13 cellular contexts compared by ENCODE assay signal in genomic region chr14:102608064-102608446, GRCh38. TPM values are rescaled to one million over a fixed set of nuclear protein-coding genes. Genes with fewer than 3 reads are reported as not detected.
DNase-seq lines count a peak whose midpoint lies in the region; ATAC-seq and TF ChIP-seq lines count a peak whose summit lies in the region.
"Had no signal": no experiment of that assay in that cellular context is flagged by ENCODE, and none has a peak within 500 bp of the region (broad histone marks: within the 10 kb centered on the region; RNA-seq: fewer than 3 reads in every experiment).

No MANE protein-coding gene starts in this region.

- H3K27ac Mint-ChIP-seq in activated CD4-positive, alpha-beta T cell treated with anti-CD3 and anti-CD28 coated beads for 36 hours: no peak overlapping the region
- no peak overlapping the region for H3K27ac Mint-ChIP-seq in activated CD4-positive, alpha-beta T cell treated with anti-CD3 and anti-CD28 coated beads, Interleukin-2, amount 10 ng/mL, durations not matched to agents 7 days and 5 days
- H3K27ac Mint-ChIP-seq: activated CD4-positive, alpha-beta T cell treated with anti-CD3 and anti-CD28 coated beads, Interleukin-2, amount 10 ng/mL, durations not matched to agents 24 days and 14 days had no signal

- H3K4me1 ChIP-seq in neutrophil (ENCODE audit: control insufficient read depth in 1 of 2, insufficient read depth in 1 of 2, low read depth in 1 of 2, low read length in 1 of 2) (peaks cover 27 to 33% of the 10 kb centered on the region in 2 experiments), stomach (peaks cover 0 to 53% (median 29%) of the 10 kb centered on the region in 4 donors)

- in situ Hi-C loops in ACHN (cut with HindIII; ENCODE audit: low pct_ligation_motif_present, low pct_unique_long_range_greater_than_20kb, low sequenced_read_pairs): no loop called here

- H3K4me3 ChIP-seq in neutrophil (ENCODE audit: low read depth in 1 of 2, low read length in 1 of 2): no peak overlapping the region
- no peak overlapping the region for H3K4me3 ChIP-seq in stomach
- H3K4me3 ChIP-seq: coronary artery had no signal

- no peak for DNase-seq in activated CD4-positive, alpha-beta T cell treated with anti-CD3 and anti-CD28 coated beads for 36 hours
- DNase-seq in activated CD4-positive, alpha-beta T cell treated with anti-CD3 and anti-CD28 coated beads, Interleukin-2, amount 10 ng/mL, durations not matched to agents 7 days and 5 days: no peak
- DNase-seq in ACHN (no peak), stomach (no peak), left colon (no peak)
- DNase-seq: activated CD4-positive, alpha-beta T cell treated with anti-CD3 and anti-CD28 coated beads, Interleukin-2, amount 10 ng/mL, durations not matched to agents 24 days and 14 days; NCI-H526 had no signal

- H3K4me1 Mint-ChIP-seq in activated CD4-positive, alpha-beta T cell treated with anti-CD3 and anti-CD28 coated beads for 36 hours: peaks cover 40% of the 10 kb centered on the region
- peaks cover 23% of the 10 kb centered on the region for H3K4me1 Mint-ChIP-seq in activated CD4-positive, alpha-beta T cell treated with anti-CD3 and anti-CD28 coated beads, Interleukin-2, amount 10 ng/mL, durations not matched to agents 7 days and 5 days

- POLR2A ChIA-PET in activated CD4-positive, alpha-beta T cell treated with anti-CD3 and anti-CD28 coated beads for 36 hours (lab: Charles Lee): no interaction called here
- POLR2A ChIA-PET in activated CD4-positive, alpha-beta T cell treated with anti-CD3 and anti-CD28 coated beads, Interleukin-2, amount 10 ng/mL, durations not matched to agents 7 days and 5 days (lab: Charles Lee): interaction anchor here (0.6 kb wide), 1 partner anchor 555 kb away, joined by 3 read pairs; no protein-coding TSS in a partner anchor

- peak overlapping the region; percentile 54 for H3K27ac ChIP-seq in neutrophil
- H3K27ac ChIP-seq in stomach: no peak overlapping the region
- H3K27ac ChIP-seq: 22Rv1, coronary artery had no signal

- no peak overlapping the region for H3K4me3 Mint-ChIP-seq in activated CD4-positive, alpha-beta T cell treated with anti-CD3 and anti-CD28 coated beads for 36 hours
- no peak overlapping the region for H3K4me3 Mint-ChIP-seq in activated CD4-positive, alpha-beta T cell treated with anti-CD3 and anti-CD28 coated beads, Interleukin-2, amount 10 ng/mL, durations not matched to agents 7 days and 5 days
- H3K4me3 Mint-ChIP-seq: activated CD4-positive, alpha-beta T cell treated with anti-CD3 and anti-CD28 coated beads, Interleukin-2, amount 10 ng/mL, durations not matched to agents 24 days and 14 days; natural killer cell treated with Interleukin-12 subunit alpha and Interleukin-12 subunit beta and Interleukin-15 and Interleukin-18, amount 100 ng/mL, for 72 hours had no signal

- intact Hi-C loops in activated CD4-positive, alpha-beta T cell treated with anti-CD3 and anti-CD28 coated beads for 36 hours (cut with DNase I, micrococcal nuclease): loop anchor here in 1 of 2 experiments (1.0 kb wide), 1 partner anchor 15 kb away; no protein-coding TSS in a partner anchor
- intact Hi-C loops in stomach (cut with DNase I; ENCODE audit: low total_unique reads): no loop called here
- intact Hi-C loops in left colon (cut with DNase I, micrococcal nuclease): no loop called here

- peaks cover 7% of the 10 kb centered on the region for H3K36me3 ChIP-seq in neutrophil
- peaks cover 0 to 6% (median 0%) of the 10 kb centered on the region in 4 donors for H3K36me3 ChIP-seq in stomach

- peaks cover 11% of the 10 kb centered on the region for H3K36me3 Mint-ChIP-seq in activated CD4-positive, alpha-beta T cell treated with anti-CD3 and anti-CD28 coated beads for 36 hours (ENCODE audit: low read depth)
- H3K36me3 Mint-ChIP-seq in activated CD4-positive, alpha-beta T cell treated with anti-CD3 and anti-CD28 coated beads, Interleukin-2, amount 10 ng/mL, durations not matched to agents 7 days and 5 days (ENCODE audit: low read depth): peaks cover 2% of the 10 kb centered on the region
- H3K36me3 Mint-ChIP-seq: natural killer cell treated with Interleukin-12 subunit alpha and Interleukin-12 subunit beta and Interleukin-15 and Interleukin-18, amount 100 ng/mL, for 72 hours had no signal

- ATAC-seq in activated CD4-positive, alpha-beta T cell treated with anti-CD3 and anti-CD28 coated beads for 36 hours: peak; percentile 73
- ATAC-seq in GM21528 (IDR thresholded peaks at IDR 0.05; ENCODE audit: low FRiP score, unreplicated experiment) (peak; percentile 41), HG03097 (IDR thresholded peaks at IDR 0.05; ENCODE audit: low FRiP score, unreplicated experiment) (peak; percentile 46), left colon (no peak)
- ATAC-seq: natural killer cell treated with Interleukin-12 subunit alpha and Interleukin-12 subunit beta and Interleukin-15 and Interleukin-18, amount 100 ng/mL, for 72 hours had no signal

- 78 to 93% (median 88%) methylated on average over 4 of the region's 4 CpGs for WGBS in stomach, 5 donors

- H3K9me3 Mint-ChIP-seq in activated CD4-positive, alpha-beta T cell treated with anti-CD3 and anti-CD28 coated beads for 36 hours (ENCODE audit: low read depth): no peaks in the 10 kb centered on the region
- H3K9me3 Mint-ChIP-seq in activated CD4-positive, alpha-beta T cell treated with anti-CD3 and anti-CD28 coated beads, Interleukin-2, amount 10 ng/mL, durations not matched to agents 7 days and 5 days: no peaks in the 10 kb centered on the region
- H3K9me3 Mint-ChIP-seq: activated CD4-positive, alpha-beta T cell treated with anti-CD3 and anti-CD28 coated beads, Interleukin-2, amount 10 ng/mL, durations not matched to agents 24 days and 14 days; natural killer cell treated with Interleukin-12 subunit alpha and Interleukin-12 subunit beta and Interleukin-15 and Interleukin-18, amount 100 ng/mL, for 72 hours had no signal

- no peak for TF ChIP-seq POLR2A in stomach (IDR thresholded peaks at IDR 0.05)

- TF ChIP-seq EP300 in stomach (IDR thresholded peaks at IDR 0.05): no peak

- no peak for TF ChIP-seq CTCF in neutrophil (IDR thresholded peaks at IDR 0.05)
- no peak for TF ChIP-seq CTCF in stomach (IDR thresholded peaks at IDR 0.05)

- H3K9me3 ChIP-seq in neutrophil (no peaks in the 10 kb centered on the region), stomach (no peaks in the 10 kb centered on the region)

- H3K27me3 Mint-ChIP-seq in activated CD4-positive, alpha-beta T cell treated with anti-CD3 and anti-CD28 coated beads for 36 hours: no peaks in the 10 kb centered on the region
- no peaks in the 10 kb centered on the region for H3K27me3 Mint-ChIP-seq in activated CD4-positive, alpha-beta T cell treated with anti-CD3 and anti-CD28 coated beads, Interleukin-2, amount 10 ng/mL, durations not matched to agents 7 days and 5 days
- H3K27me3 Mint-ChIP-seq: activated CD4-positive, alpha-beta T cell treated with anti-CD3 and anti-CD28 coated beads, Interleukin-2, amount 10 ng/mL, durations not matched to agents 24 days and 14 days; natural killer cell treated with Interleukin-12 subunit alpha and Interleukin-12 subunit beta and Interleukin-15 and Interleukin-18, amount 100 ng/mL, for 72 hours had no signal

- CTCF ChIA-PET in activated CD4-positive, alpha-beta T cell treated with anti-CD3 and anti-CD28 coated beads for 36 hours (lab: Charles Lee): interaction anchor here (0.5 to 2.8 kb wide), 4 partner anchors 11 to 167 kb away, joined by 3 to 24 read pairs (median 4); no protein-coding TSS in a partner anchor
- CTCF ChIA-PET in activated CD4-positive, alpha-beta T cell treated with anti-CD3 and anti-CD28 coated beads, Interleukin-2, amount 10 ng/mL, durations not matched to agents 7 days and 5 days (lab: Charles Lee): interaction anchor here (0.6 to 0.7 kb wide), 2 partner anchors 221 to 446 kb away, joined by 3 read pairs; no protein-coding TSS in a partner anchor

- H3K27me3 ChIP-seq in neutrophil (no peaks in the 10 kb centered on the region), stomach (no peaks in the 10 kb centered on the region)

RNA-seq across cellular contexts. Expression of gene RCOR1, which starts 15.6 kb away (rescaled TPM):
- total RNA-seq in activated CD4-positive, alpha-beta T cell treated with anti-CD3 and anti-CD28 coated beads for 36 hours: 10 to 100 TPM; 14.8 to 15.3 TPM
- 10 to 100 TPM; 21.7 to 23.7 TPM for total RNA-seq in activated CD4-positive, alpha-beta T cell treated with anti-CD3 and anti-CD28 coated beads, Interleukin-2, amount 10 ng/mL, durations not matched to agents 7 days and 5 days
- total RNA-seq in stomach: 10 to 100 TPM in 3 of 5 donors, 1 to 10 TPM in 2; 8.0 to 60.7 (median 17.0) TPM
- polyA plus RNA-seq in stomach: 1 to 10 TPM; 4.9 to 8.2 (median 7.7) TPM
- total RNA-seq in left colon: 10 to 100 TPM; 35.7 to 36.2 TPM
